ENCODE assay signal across 9 cellular contexts in the genomic region with DNA sequence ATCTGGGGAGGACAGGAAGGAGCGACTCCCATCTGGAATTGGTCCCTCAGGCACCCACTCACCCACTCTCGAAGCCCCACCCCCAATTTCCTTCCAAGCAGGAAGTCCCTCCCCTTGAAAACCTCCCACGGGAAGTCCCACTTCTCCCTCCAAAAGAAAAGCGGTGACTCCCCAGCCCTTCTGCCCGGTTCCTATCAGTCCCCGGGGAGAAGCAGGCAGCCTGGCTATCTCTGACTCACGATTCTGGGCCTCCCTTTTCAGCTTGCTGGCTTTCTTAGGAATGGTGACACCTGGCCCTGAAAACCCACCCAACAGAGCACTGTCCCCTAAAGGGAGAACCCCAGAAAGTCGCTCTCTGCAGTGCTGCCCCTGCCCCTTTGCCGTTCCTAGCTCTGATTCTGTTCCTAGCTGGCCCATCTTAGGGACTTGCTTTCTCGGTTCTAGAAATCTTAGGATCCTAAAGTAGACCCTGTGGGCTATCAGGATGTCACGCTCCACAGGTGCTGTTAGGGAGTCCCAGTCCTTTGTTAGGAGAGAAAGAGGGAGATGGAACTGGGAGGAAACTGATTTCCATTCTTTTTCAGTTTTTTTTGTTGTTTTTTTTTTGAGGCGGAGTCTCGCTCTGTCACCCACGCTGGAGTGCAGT. TPM values are rescaled to one million over a fixed set of nuclear protein-coding genes. Genes with fewer than 3 reads are reported as not detected.
A peak's percentile ranks its signal among the peaks of the same experiment; 100 is the strongest.
DNase-seq lines count a peak whose midpoint lies in the region; ATAC-seq and TF ChIP-seq lines count a peak whose summit lies in the region.
"Had no signal": no experiment of that assay in that cellular context is flagged by ENCODE, and none has a peak within 500 bp of the region (broad histone marks: within the 10 kb centered on the region; RNA-seq: fewer than 3 reads in every experiment).

No MANE protein-coding gene starts in this region.

- H3K4me1 ChIP-seq in CD4-positive, alpha-beta memory T cell (ENCODE audit: insufficient read depth, low read length), result peaks cover 57% of the 10 kb centered on the region
- H3K4me1 ChIP-seq in neutrophil (ENCODE audit: control insufficient read depth in 1 of 2, insufficient read depth in 1 of 2, low read depth in 1 of 2, low read length in 1 of 2), result peaks cover 42 to 43% of the 10 kb centered on the region in 2 experiments

- POLR2A ChIA-PET in CD4-positive, alpha-beta memory T cell (lab: Charles Lee; ENCODE audit: partially characterized antibody), result interaction anchor here (0.7 to 9.2 kb wide), 5 partner anchors 10 to 212 kb away, joined by 3 to 121 read pairs (median 7); a partner anchor contains a TSS

- peaks cover 31 to 64% (median 44%) of the 10 kb centered on the region in 4 donors for H3K4me1 Mint-ChIP-seq in CD4-positive, alpha-beta memory T cell
- H3K4me1 Mint-ChIP-seq in endothelial cell (ENCODE audit: unreplicated experiment), result peaks cover 30% of the 10 kb centered on the region

- H3K36me3 Mint-ChIP-seq in CD4-positive, alpha-beta memory T cell, result peaks cover 17 to 59% of the 10 kb centered on the region in 2 donors
- H3K36me3 Mint-ChIP-seq in endothelial cell (ENCODE audit: low read depth, unreplicated experiment), result no peaks in the 10 kb centered on the region

- H3K9me3 Mint-ChIP-seq in CD4-positive, alpha-beta memory T cell, result no peaks in the 10 kb centered on the region
- H3K9me3 Mint-ChIP-seq in endothelial cell (ENCODE audit: unreplicated experiment), result no peaks in the 10 kb centered on the region

- no peak for ATAC-seq in HG03342 (IDR thresholded peaks at IDR 0.05; ENCODE audit: unreplicated experiment)
- ATAC-seq in HG02938 (IDR thresholded peaks at IDR 0.05; ENCODE audit: unreplicated experiment), result no peak

- CTCF ChIA-PET in CD4-positive, alpha-beta memory T cell (lab: Charles Lee; ENCODE audit: partially characterized antibody), result interaction anchor here (1.5 to 2.7 kb wide), 3 partner anchors 10 to 91 kb away, joined by 6 to 20 read pairs (median 9); no protein-coding TSS in a partner anchor

- no peak overlapping the region for H3K4me3 ChIP-seq in CD4-positive, alpha-beta memory T cell (ENCODE audit: low read length in 2 of 2)
- H3K4me3 ChIP-seq in NB4 (ENCODE audit: low read depth, low read length) (peak overlapping the region; percentile 6), neutrophil (ENCODE audit: low read depth in 1 of 2, low read length in 1 of 2) (no peak overlapping the region)

- DNase-seq in CD4-positive, alpha-beta memory T cell, result peak in 1 of 5 donors; percentile 47
- peak; percentile 95 for DNase-seq in NB4 (ENCODE audit: low read depth)
- DNase-seq in endothelial cell (ENCODE audit: low spot score), result no peak
- no peak for DNase-seq in DMS53 (lab: John Stamatoyannopoulos, UW)
- DNase-seq in putamen (ENCODE audit: low spot score), result no peak

- TF ChIP-seq CTCF in NB4 (IDR thresholded peaks at IDR 0.05; ENCODE audit: low read depth, low read length) (no peak), endothelial cell (IDR thresholded peaks at IDR 0.05; ENCODE audit: unreplicated experiment) (no peak), neutrophil (IDR thresholded peaks at IDR 0.05) (no peak)

- H3K36me3 ChIP-seq in CD4-positive, alpha-beta memory T cell (ENCODE audit: insufficient read depth, low read length), result peaks cover 49% of the 10 kb centered on the region
- H3K36me3 ChIP-seq in neutrophil, result peaks cover 98% of the 10 kb centered on the region

- H3K4me3 Mint-ChIP-seq in CD4-positive, alpha-beta memory T cell, result peak overlapping the region in 4 of 8 donors; percentile 38 to 54 (median 41)
- peak overlapping the region; percentile 51 for H3K4me3 Mint-ChIP-seq in endothelial cell (ENCODE audit: unreplicated experiment)

- intact Hi-C loops in CD4-positive, alpha-beta memory T cell (cut with micrococcal nuclease), result no loop called here

- H3K27me3 Mint-ChIP-seq in CD4-positive, alpha-beta memory T cell, result no peaks in the 10 kb centered on the region
- peaks cover 3% of the 10 kb centered on the region for H3K27me3 Mint-ChIP-seq in endothelial cell (ENCODE audit: unreplicated experiment)

- H3K27me3 ChIP-seq in CD4-positive, alpha-beta memory T cell (ENCODE audit: insufficient read depth, low read length), result no peaks in the 10 kb centered on the region
- H3K27me3 ChIP-seq in neutrophil, result no peaks in the 10 kb centered on the region

- H3K27ac ChIP-seq in CD4-positive, alpha-beta memory T cell (ENCODE audit: low read depth, low read length), result peak overlapping the region; percentile 19
- H3K27ac ChIP-seq in neutrophil, result peak overlapping the region; percentile 59

- H3K27ac Mint-ChIP-seq in CD4-positive, alpha-beta memory T cell, result peak overlapping the region in 6 of 7 donors; percentile 65 to 75 (median 70)
- no peak overlapping the region for H3K27ac Mint-ChIP-seq in endothelial cell (ENCODE audit: unreplicated experiment)

- TF ChIP-seq POLR2A in NB4 (IDR thresholded peaks at IDR 0.05; ENCODE audit: extremely low read depth, insufficient read length), result no peak

- no peaks in the 10 kb centered on the region for H3K9me3 ChIP-seq in CD4-positive, alpha-beta memory T cell (ENCODE audit: control insufficient read depth in 1 of 2, low read length in 2 of 2)
- H3K9me3 ChIP-seq in neutrophil, result no peaks in the 10 kb centered on the region

RNA-seq across cellular contexts. Expression of a gene that starts 6.0 kb away (rescaled TPM):
- total RNA-seq in CD4-positive, alpha-beta memory T cell, result 100 to 1,000 TPM; 144 to 154 TPM
- 10 to 100 TPM; 30.0 to 34.5 TPM for polyA plus RNA-seq in CD4-positive, alpha-beta memory T cell
- 94.3 TPM for total RNA-seq in endothelial cell (ENCODE audit: unreplicated experiment)

RNA-seq across cellular contexts. Expression of a gene that starts 8.9 kb away (rescaled TPM):
- 1 to 10 TPM; 4.6 to 5.7 TPM for total RNA-seq in CD4-positive, alpha-beta memory T cell
- polyA plus RNA-seq in CD4-positive, alpha-beta memory T cell, result under 1 TPM; 0.26 to 0.34 TPM
- 4.3 TPM for total RNA-seq in endothelial cell (ENCODE audit: unreplicated experiment)

RNA-seq across cellular contexts. Expression of a gene that starts 10.8 kb away (rescaled TPM):
- under 1 TPM; 0.38 to 0.58 TPM for total RNA-seq in CD4-positive, alpha-beta memory T cell
- not detected for polyA plus RNA-seq in CD4-positive, alpha-beta memory T cell
- total RNA-seq in endothelial cell (ENCODE audit: unreplicated experiment), result 2.2 TPM
- total RNA-seq: T-helper 1 cell treated with Interleukin-12 subunit alpha and Interleukin-12 subunit beta and Interleukin-4 antibody, amounts not matched to agents 30 ng/mL and 1 ng/mL, for 36 hours had no signal

RNA-seq across cellular contexts. Expression of a gene that starts 36.7 kb away (rescaled TPM):
- total RNA-seq in CD4-positive, alpha-beta memory T cell, result 10 to 100 TPM; 77.7 to 83.8 TPM
- polyA plus RNA-seq in CD4-positive, alpha-beta memory T cell, result 10 to 100 TPM; 28.6 to 49.7 TPM
- total RNA-seq in endothelial cell (ENCODE audit: unreplicated experiment), result 27.3 TPM

RNA-seq across cellular contexts. Expression of a gene that starts 43.3 kb away (rescaled TPM):
- 10 to 100 TPM; 57.3 to 58.8 TPM for total RNA-seq in CD4-positive, alpha-beta memory T cell
- polyA plus RNA-seq in CD4-positive, alpha-beta memory T cell, result 10 to 100 TPM in 1 of 2 donors, 1 to 10 TPM in 1; 7.9 to 11.8 TPM
- total RNA-seq in endothelial cell (ENCODE audit: unreplicated experiment), result 30.5 TPM
